Comparison of ENCODE assay signal across 14 cellular contexts in the genomic region with DNA sequence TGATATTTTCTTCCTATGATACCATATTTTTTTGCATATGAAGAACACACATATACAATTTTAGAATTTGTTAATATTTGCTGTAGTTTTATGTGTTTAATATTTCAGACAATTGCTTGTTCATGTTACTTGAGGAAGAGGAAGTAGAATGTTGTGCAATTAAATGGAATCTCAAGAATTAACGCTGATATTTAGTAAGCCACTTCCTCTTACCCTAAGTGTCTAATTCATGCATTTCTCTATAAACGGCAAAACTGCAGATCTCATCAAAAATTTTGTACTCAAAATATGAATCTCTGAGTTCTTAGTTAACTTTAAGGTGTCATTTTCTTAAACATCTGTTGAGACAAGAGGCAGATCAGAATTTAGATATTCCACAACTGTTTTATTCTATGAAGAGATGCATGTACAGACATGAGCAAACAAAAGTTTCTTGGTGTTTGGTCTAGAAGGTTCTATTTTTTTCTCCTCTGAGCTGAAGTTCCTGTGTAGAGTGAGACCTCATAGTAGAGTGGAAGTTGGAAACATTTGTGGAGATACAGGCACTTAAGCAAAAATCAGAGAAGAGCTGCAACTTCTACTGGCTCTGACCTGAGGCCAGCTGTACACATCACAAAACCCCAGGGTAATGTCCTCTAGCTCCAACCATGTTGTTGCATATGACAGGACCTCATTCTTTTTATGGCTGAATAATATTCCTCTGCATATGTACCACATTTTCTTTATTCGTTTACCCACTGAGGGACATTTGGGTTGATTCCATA. TPM values are rescaled to one million over a fixed set of nuclear protein-coding genes. Genes with fewer than 3 reads are reported as not detected.
A peak's percentile ranks its signal among the peaks of the same experiment; 100 is the strongest.
DNase-seq lines count a peak whose midpoint lies in the region; ATAC-seq, FAIRE-seq and TF ChIP-seq lines count a peak whose summit lies in the region.
"Had no signal": no experiment of that assay in that cellular context is flagged by ENCODE, and none has a peak within 500 bp of the region (broad histone marks: within the 10 kb centered on the region; RNA-seq: fewer than 3 reads in every experiment).

No MANE protein-coding gene starts in this region.

- 10% methylated on average over 3 of the region's 3 CpGs for WGBS in SK-N-SH (ENCODE audit: low lambda C conversion rate)
- WGBS in upper lobe of left lung, 2 donors: 1 to 6% methylated on average over 3 of the region's 3 CpGs

- POLR2A ChIA-PET in SK-N-SH (lab: Yijun Ruan, JAX): no interaction called here

- no peak for TF ChIP-seq RAD21 in SK-N-SH (IDR thresholded peaks at IDR 0.05; ENCODE audit: low read length)

- no peak overlapping the region for H2AFZ ChIP-seq in SK-N-SH (ENCODE audit: low read depth)

- H3K27ac ChIP-seq in SK-N-SH (ENCODE audit: low read depth in 2 of 2, low read length in 1 of 2) (peak overlapping the region; percentile 91 to 100; a peak in 3 of 4 replicates), kidney (ENCODE audit: low read depth in 2 of 2, low read length in 2 of 2) (peak overlapping the region in 1 of 2 donors; percentile 42), upper lobe of left lung (peak overlapping the region; percentile 34 to 58 (median 54))

- H3K79me2 ChIP-seq in SK-N-SH (ENCODE audit: insufficient read depth): peaks cover 12% of the 10 kb centered on the region; the same call in 1 of the 2 replicates

- H3K9ac ChIP-seq in SK-N-SH (peak overlapping the region; percentile 60; the same call in 1 of the 2 replicates), kidney (ENCODE audit: low read length in 2 of 2) (no peak overlapping the region)

- no peaks in the 10 kb centered on the region for H4K20me1 ChIP-seq in SK-N-SH (ENCODE audit: insufficient read depth)

- TF ChIP-seq EP300 in SK-N-SH (IDR thresholded peaks at IDR 0.05; ENCODE audit: borderline replicate concordance in 1 of 2, low read depth in 1 of 2, low read length in 1 of 2) (no peak), upper lobe of left lung (IDR thresholded peaks at IDR 0.05) (peak in 1 of 4 donors; percentile 37)

- H3K9me3 ChIP-seq in SK-N-SH (no peaks in the 10 kb centered on the region), kidney (ENCODE audit: control insufficient read depth in 1 of 2, low read length in 2 of 2) (no peaks in the 10 kb centered on the region), upper lobe of left lung (no peaks in the 10 kb centered on the region)

- CTCF ChIA-PET in SK-N-SH (lab: Yijun Ruan, JAX): interaction anchor here (1.0 to 1.8 kb wide), 3 partner anchors 67 to 200 kb away, joined by 3 to 6 read pairs (median 4); no protein-coding TSS in a partner anchor

- FAIRE-seq in kidney (lab: Jason Lieb, UNC): peak; percentile 33
- FAIRE-seq in GM12891 (lab: Jason Lieb, UNC): no peak

- no peaks in the 10 kb centered on the region for H3K36me3 ChIP-seq in SK-N-SH (replicated peaks in 1 of 2; ENCODE audit: control insufficient read depth in 1 of 2, insufficient read depth in 2 of 2, low read length in 1 of 2)
- no peaks in the 10 kb centered on the region for H3K36me3 ChIP-seq in kidney (ENCODE audit: control insufficient read depth in 1 of 2, insufficient read depth in 2 of 2, low read length in 2 of 2)
- no peaks in the 10 kb centered on the region for H3K36me3 ChIP-seq in upper lobe of left lung

- H3K27me3 ChIP-seq in SK-N-SH (ENCODE audit: insufficient read depth) (no peaks in the 10 kb centered on the region), upper lobe of left lung (no peaks in the 10 kb centered on the region)

- no peak overlapping the region for H3K4me3 ChIP-seq in SK-N-SH (ENCODE audit: low read depth in 2 of 2, low read length in 1 of 2)
- no peak overlapping the region for H3K4me3 ChIP-seq in kidney (ENCODE audit: low read length in 2 of 2)
- H3K4me3 ChIP-seq in upper lobe of left lung: no peak overlapping the region

- peaks cover 75% of the 10 kb centered on the region for H3F3A ChIP-seq in SK-N-SH (replicated peaks; ENCODE audit: insufficient read depth)

- TF ChIP-seq CTCF in SK-N-SH (IDR thresholded peaks at IDR 0.05) (no peak), kidney (IDR thresholded peaks at IDR 0.05; ENCODE audit: borderline replicate concordance, extremely low read depth, insufficient read depth) (no peak), upper lobe of left lung (IDR thresholded peaks at IDR 0.05) (no peak)

- TF ChIP-seq POLR2A in upper lobe of left lung (IDR thresholded peaks at IDR 0.05) (no peak), GM12891 (IDR thresholded peaks at IDR 0.05; ENCODE audit: low read depth, low read length) (no peak)

- H3K4me1 ChIP-seq in SK-N-SH (ENCODE audit: control insufficient read depth in 1 of 2, insufficient read depth in 2 of 2, low read depth in 1 of 2, low read length in 1 of 2) (peaks cover 14 to 67% of the 10 kb centered on the region in 2 experiments), kidney (ENCODE audit: control insufficient read depth in 1 of 2, insufficient read depth in 1 of 2, low read depth in 1 of 2, low read length in 2 of 2) (no peaks in the 10 kb centered on the region), upper lobe of left lung (peaks cover 31 to 44% (median 36%) of the 10 kb centered on the region in 4 donors)

- H3K4me2 ChIP-seq in SK-N-SH: peak overlapping the region; percentile 47; the same call in 1 of the 2 replicates

- H3K9me2 ChIP-seq in SK-N-SH: no peaks in the 10 kb centered on the region

- ATAC-seq in SK-N-SH treated with all-trans-retinoic acid at 6 μM for 48 hours (no peak), upper lobe of left lung (ENCODE audit: low FRiP score in 2 of 2) (peak in 1 of 2 donors; percentile 68)

- DNase-seq in SK-N-SH: no peak
- peak; percentile 81 for DNase-seq in amniotic epithelial cell (ENCODE audit: low read depth)
- no peak for DNase-seq in kidney
- DNase-seq in upper lobe of left lung: no peak
- DNase-seq in GM12891 (ENCODE audit: insufficient read length, low spot score): no peak
- no peak for DNase-seq in activated CD4-positive, alpha-beta T cell treated with anti-CD3 and anti-CD28 coated beads, Interleukin-2, amount 50 U/mL, for 48 hours
- no peak for DNase-seq in ecto neural progenitor cell (ENCODE audit: low spot score)
- DNase-seq: 8988T; activated T-cell treated with anti-CD3 and anti-CD28 coated beads, Interleukin-2, amount 50 U/mL, for 48 hours; effector memory CD4-positive, alpha-beta T cell; stimulated activated CD4-positive, alpha-beta T cell treated with anti-CD3 and anti-CD28 coated beads, Interleukin-2, amount 100 ng/mL, for 24 hours had no signal

- intact Hi-C loops in kidney (cut with DNase I): no loop called here

TF ChIP-seq in SK-N-SH, 30 proteins besides CTCF, POLR2A, EP300 and RAD21 (continues in another document):
- TF ChIP-seq GATA2 (CRISPR knock-in tag; IDR thresholded peaks at IDR 0.05) (no peak), CHD2 (IDR thresholded peaks at IDR 0.05; ENCODE audit: low read length, partially characterized antibody) (no peak), POLR2AphosphoS5 (IDR thresholded peaks at IDR 0.05; ENCODE audit: low read depth, low read length) (no peak), SMC3 (IDR thresholded peaks at IDR 0.05; ENCODE audit: low read depth, low read length) (no peak), TCF12 (IDR thresholded peaks at IDR 0.05) (no peak)

TF ChIP-seq in SK-N-SH treated with all-trans-retinoic acid at 6 μM for 48 hours, 23 proteins besides CTCF, POLR2A, EP300 and RAD21 (continues in another document):
- no peak for TF ChIP-seq PPARA (CRISPR knock-in tag; IDR thresholded peaks at IDR 0.05; ENCODE audit: borderline replicate concordance)
- no peak for TF ChIP-seq ZC3H10 (CRISPR knock-in tag; IDR thresholded peaks at IDR 0.05)
- TF ChIP-seq CSDC2 (CRISPR knock-in tag; IDR thresholded peaks at IDR 0.05): no peak
- no peak for TF ChIP-seq ZFP3 (CRISPR knock-in tag; IDR thresholded peaks at IDR 0.05)
- no peak for TF ChIP-seq TCF4 (CRISPR knock-in tag; IDR thresholded peaks at IDR 0.05; ENCODE audit: borderline replicate concordance)

TF ChIP-seq in GM12891, 5 proteins besides CTCF, POLR2A, EP300 and RAD21:
- TF ChIP-seq POLR2AphosphoS5 (IDR thresholded peaks at IDR 0.05; ENCODE audit: low read depth, low read length): no peak
- TF ChIP-seq SPI1 (IDR thresholded peaks at IDR 0.05; ENCODE audit: low read depth, low read length): no peak
- no peak for TF ChIP-seq POU2F2 (IDR thresholded peaks at IDR 0.05; ENCODE audit: low read depth, low read length)
- TF ChIP-seq PAX5 (IDR thresholded peaks at IDR 0.05; ENCODE audit: insufficient read depth, low read length, severe bottlenecking): no peak
- TF ChIP-seq TAF1 (IDR thresholded peaks at IDR 0.05; ENCODE audit: low read depth, low read length): no peak

RNA-seq across cellular contexts. Expression of a gene that starts 16.6 kb away (rescaled TPM):
- 2,247 and 2,678 TPM in 2 replicates for polyA plus RNA-seq in SK-N-SH (2012; rRNA removed)
- polyA plus RNA-seq in SK-N-SH (2012; cell fraction: cytosol; rRNA removed): 1,829 and 2,247 TPM in 2 replicates
- polyA plus RNA-seq in SK-N-SH (2012; cell fraction: nucleus; rRNA removed): 2,574 and 3,187 TPM in 2 replicates
- 78.5 TPM for total RNA-seq in kidney
- 36.4 TPM for polyA plus RNA-seq in kidney (ENCODE audit: insufficient read depth, low read depth, low replicate concordance)
- 100 to 1,000 TPM in 3 of 6 donors, 10 to 100 TPM in 3; 51.0 to 189 (median 126) TPM for total RNA-seq in upper lobe of left lung
- polyA plus RNA-seq in GM12891 (2012; ENCODE audit: low read depth, missing spikeins): not detected

RNA-seq across cellular contexts. Expression of a gene that starts 57.4 kb away (rescaled TPM):
- polyA plus RNA-seq in SK-N-SH (2012; rRNA removed) (0.18 and 0.60 TPM in 2 replicates), kidney (ENCODE audit: insufficient read depth, low read depth, low replicate concordance) (not detected)
- 0.31 and 0.46 TPM in 2 replicates for polyA plus RNA-seq in SK-N-SH (2012; cell fraction: cytosol; rRNA removed)
- polyA plus RNA-seq in SK-N-SH (2012; cell fraction: nucleus; rRNA removed): 0.35 and 0.49 TPM in 2 replicates
- total RNA-seq in kidney (not detected), upper lobe of left lung (not detected)
- polyA plus RNA-seq in GM12891 (2012; ENCODE audit: low read depth, missing spikeins): not detected
- total RNA-seq: T-helper 2 cell treated with Interferon-gamma antibody and Interleukin-4, amounts not matched to agents 100 ng/mL and 5 ng/mL, for 36 hours had no signal
- polyA plus RNA-seq: thymus had no signal
